11 cellular contexts compared by ENCODE assay signal in the genomic region with DNA sequence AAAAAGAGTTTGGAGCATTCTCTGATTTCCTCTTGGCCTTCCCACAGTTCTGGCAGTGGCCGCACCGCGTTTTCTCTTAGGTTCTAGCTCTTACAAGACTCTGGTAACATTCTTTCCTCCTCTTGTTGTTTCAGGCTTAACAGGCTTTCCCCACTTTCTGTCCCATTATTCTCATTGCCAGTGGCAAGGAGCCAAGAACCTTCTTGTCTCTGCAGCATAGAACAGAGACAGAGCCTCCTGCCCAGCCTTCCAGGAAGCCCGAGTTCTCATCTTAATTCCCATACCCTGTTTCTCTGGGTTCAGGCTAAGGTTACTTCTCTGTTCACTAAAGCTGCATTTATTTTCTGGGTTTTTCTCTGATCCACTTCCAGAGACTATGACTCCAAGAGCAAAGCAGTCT.
DNase-seq lines count a peak whose midpoint lies in the region; ATAC-seq and TF ChIP-seq lines count a peak whose summit lies in the region.
"Had no signal": no experiment of that assay in that cellular context is flagged by ENCODE, and none has a peak within 500 bp of the region (broad histone marks: within the 10 kb centered on the region; RNA-seq: fewer than 3 reads in every experiment).

No MANE protein-coding gene starts in this region.

- no peaks in the 10 kb centered on the region for H3K9me3 ChIP-seq in GM23248 (ENCODE audit: low read depth)
- no peaks in the 10 kb centered on the region for H3K9me3 ChIP-seq in effector memory CD4-positive, alpha-beta T cell (ENCODE audit: control insufficient read depth, low read length)

- peak overlapping the region; percentile 36; the same call in 1 of the 2 replicates for H3K9ac ChIP-seq in GM23248

- ATAC-seq in HG02798 (IDR thresholded peaks at IDR 0.05; ENCODE audit: poor library complexity, unreplicated experiment) (no peak), GM18909 (IDR thresholded peaks at IDR 0.05; ENCODE audit: poor library complexity, unreplicated experiment) (no peak)
- ATAC-seq: activated CD8-positive, alpha-beta T cell treated with anti-CD3 and anti-CD28 coated beads, Interleukin-2, amount 10 ng/mL, durations not matched to agents 7 days and 5 days; Panc1 had no signal

- peaks cover 81% of the 10 kb centered on the region for H3F3A ChIP-seq in GM23248 (ENCODE audit: insufficient read depth)

- H3K4me3 ChIP-seq in GM23248 (no peak overlapping the region), coronary artery (no peak overlapping the region)
- no peak overlapping the region for H3K4me3 ChIP-seq in effector memory CD4-positive, alpha-beta T cell (ENCODE audit: insufficient read depth, low read depth, low read length, poor library complexity, severe bottlenecking)

- 0 out of 2 replicates have a peak overlapping the region, but pooled peaks have one; percentile 1 for H2AFZ ChIP-seq in GM23248

- WGBS in GM23248 (ENCODE audit: low coverage in 1 of 2, low lambda C conversion rate in 2 of 2, missing lambda C conversion rate in 2 of 2), 2 experiments = 23 to 27% methylated on average over 4 of the region's 4 CpGs

- TF ChIP-seq CTCF in coronary artery (IDR thresholded peaks at IDR 0.05) = no peak

- peaks cover 77% of the 10 kb centered on the region for H3K4me1 ChIP-seq in GM23248 (ENCODE audit: insufficient read depth)
- no peaks in the 10 kb centered on the region for H3K4me1 ChIP-seq in effector memory CD4-positive, alpha-beta T cell (ENCODE audit: control insufficient read depth, insufficient read depth, low read length, poor library complexity, severe bottlenecking)

- H3K27ac ChIP-seq in GM23248 (peak overlapping the region; percentile 44), coronary artery (peak overlapping the region; percentile 19 to 76)
- no peak overlapping the region for H3K27ac ChIP-seq in effector memory CD4-positive, alpha-beta T cell (ENCODE audit: insufficient read depth, low read length, poor library complexity, severe bottlenecking)

- H4K20me1 ChIP-seq in GM23248 (ENCODE audit: insufficient read depth) = no peaks in the 10 kb centered on the region

- no peaks in the 10 kb centered on the region for H3K9me2 ChIP-seq in GM23248 (ENCODE audit: insufficient read depth)

- no peaks in the 10 kb centered on the region for H3K36me3 ChIP-seq in GM23248 (ENCODE audit: low read depth)
- no peaks in the 10 kb centered on the region for H3K36me3 ChIP-seq in effector memory CD4-positive, alpha-beta T cell (ENCODE audit: control insufficient read depth, insufficient read depth, low read length)

- DNase-seq in GM23248 = peak; percentile 56
- DNase-seq in coronary artery (ENCODE audit: low spot score) = no peak
- peak; percentile 21 for DNase-seq in left kidney (ENCODE audit: low read depth, low spot score)
- DNase-seq in putamen (ENCODE audit: low spot score) = peak; percentile 43
- no peak for DNase-seq in effector memory CD4-positive, alpha-beta T cell
- no peak for DNase-seq in NCI-H2196 treated with DMSO at 0.1 percent for 48 hours (lab: John Stamatoyannopoulos, UW; ENCODE audit: unreplicated experiment)
- DNase-seq: activated CD8-positive, alpha-beta T cell treated with anti-CD3 and anti-CD28 coated beads, Interleukin-2, amount 10 ng/mL, durations not matched to agents 7 days and 5 days; stimulated activated CD8-positive, alpha-beta memory T cell treated with anti-CD3 and anti-CD28 coated beads, Interleukin-4, amount 100 ng/mL, for 48 hours had no signal

- H3K4me2 ChIP-seq in GM23248 (ENCODE audit: unreplicated experiment) = no peak overlapping the region

- in situ Hi-C loops in GM23248 (cut with MboI) = no loop called here

- no peaks in the 10 kb centered on the region for H3K79me2 ChIP-seq in GM23248 (ENCODE audit: insufficient read depth)

- H3K27me3 ChIP-seq in GM23248 (replicated peaks; ENCODE audit: insufficient read depth) = no peaks in the 10 kb centered on the region
- H3K27me3 ChIP-seq in effector memory CD4-positive, alpha-beta T cell (replicated peaks; ENCODE audit: control insufficient read depth, insufficient read depth, low read length, poor library complexity, severe bottlenecking) = no peaks in the 10 kb centered on the region

Comparison
In these comparisons a context has a peak if more than half of its experiments do, and no peak if none do; other contexts are left out.
1. DNase-seq: peak in GM23248 (single experiment), left kidney (single experiment) and putamen (single experiment); none in coronary artery (single experiment), effector memory CD4-positive, alpha-beta T cell (0 of 3) and NCI-H2196 treated with DMSO at 0.1 percent for 48 hours (single experiment).